Comparison of ENCODE assay signal across 22 cellular contexts in the genomic region with DNA sequence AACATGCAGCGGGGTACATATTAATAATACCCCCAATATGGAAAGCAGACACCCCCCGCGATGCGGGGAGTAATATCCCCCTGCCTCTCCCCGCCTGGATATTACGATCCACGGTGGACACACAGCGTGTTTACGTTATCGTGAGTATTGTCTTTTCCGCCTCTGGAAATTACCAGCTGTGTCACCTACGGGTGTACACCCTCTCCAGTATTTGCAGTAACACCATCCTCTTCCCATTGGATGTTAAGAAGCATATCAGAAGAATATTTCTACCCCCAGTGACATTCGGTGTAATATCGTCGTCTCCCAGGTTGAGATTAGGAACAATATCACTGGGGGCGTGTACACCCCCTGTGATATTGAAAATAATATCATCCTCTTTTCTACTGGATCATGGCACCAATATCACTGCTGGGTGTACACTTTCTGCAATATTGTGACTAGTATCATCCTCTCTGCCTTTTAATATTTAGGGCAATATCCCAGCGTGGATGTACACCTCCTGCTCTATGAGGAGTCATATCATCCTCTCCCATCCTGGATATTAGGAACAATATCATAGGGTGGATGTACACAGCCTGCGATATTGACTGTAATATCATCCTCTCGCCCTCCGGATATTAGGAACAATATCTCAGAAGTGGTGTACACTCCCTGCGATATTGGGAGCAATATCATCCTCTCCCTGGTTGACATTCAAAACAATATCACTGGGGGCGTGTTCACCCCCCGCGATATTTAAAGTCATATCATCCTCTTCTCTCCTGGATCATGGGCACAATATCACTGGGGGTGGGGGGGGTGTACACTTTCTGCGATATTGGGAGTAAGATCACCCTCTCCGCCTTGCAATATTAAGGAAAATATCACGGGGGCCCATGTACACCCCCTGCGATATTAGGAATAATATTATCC. TPM values are rescaled to one million over a fixed set of nuclear protein-coding genes. Genes with fewer than 3 reads are reported as not detected.
DNase-seq lines count a peak whose midpoint lies in the region; ATAC-seq and TF ChIP-seq lines count a peak whose summit lies in the region.
"Had no signal": no experiment of that assay in that cellular context is flagged by ENCODE, and none has a peak within 500 bp of the region (broad histone marks: within the 10 kb centered on the region; RNA-seq: fewer than 3 reads in every experiment).

No MANE protein-coding gene starts in this region.

- ATAC-seq in CD8-positive, alpha-beta T cell: peak; percentile 45
- ATAC-seq in activated B cell treated with CpG ODN at 0.5 μM for 24 hours (ENCODE audit: low read depth) (no peak), HG02798 (IDR thresholded peaks at IDR 0.05; ENCODE audit: poor library complexity, unreplicated experiment) (no peak), GM18517 (IDR thresholded peaks at IDR 0.05; ENCODE audit: unreplicated experiment) (no peak), right lobe of liver (no peak)
- ATAC-seq: GM12878, GM23338, heart left ventricle had no signal

- POLR2A ChIA-PET in activated CD4-positive, alpha-beta T cell treated with anti-CD3 and anti-CD28 coated beads, Interleukin-2, amount 10 ng/mL, durations not matched to agents 7 days and 5 days (lab: Charles Lee): no interaction called here
- POLR2A ChIA-PET in CD8-positive, alpha-beta T cell (lab: Charles Lee): no interaction called here
- POLR2A ChIA-PET in activated B cell treated with CpG ODN at 0.5 μM for 24 hours (lab: Charles Lee): no interaction called here

- H3K9me3 ChIP-seq in CD8-positive, alpha-beta T cell (ENCODE audit: low read length): no peaks in the 10 kb centered on the region
- no peaks in the 10 kb centered on the region for H3K9me3 ChIP-seq in right lobe of liver
- H3K9me3 ChIP-seq: heart left ventricle, vagina had no signal

- H3K27ac Mint-ChIP-seq in activated CD4-positive, alpha-beta T cell treated with anti-CD3 and anti-CD28 coated beads, Interleukin-2, amount 10 ng/mL, durations not matched to agents 7 days and 5 days: no peak overlapping the region
- no peak overlapping the region for H3K27ac Mint-ChIP-seq in CD8-positive, alpha-beta T cell
- H3K27ac Mint-ChIP-seq in activated B cell treated with CpG ODN at 0.5 μM for 24 hours: peak overlapping the region; percentile 20
- H3K27ac Mint-ChIP-seq: activated T-helper 2 cell treated with anti-CD3 and anti-CD28 coated beads, Interferon-gamma antibody, Interleukin-2, Interleukin-4, amounts not matched to agents 10 μg/mL and 5 μg/mL and 100 μg/mL, durations not matched to agents 14 hours and 24 hours and 36 hours; GM23338; memory B cell had no signal

- CTCF ChIA-PET in activated CD4-positive, alpha-beta T cell treated with anti-CD3 and anti-CD28 coated beads, Interleukin-2, amount 10 ng/mL, durations not matched to agents 7 days and 5 days (lab: Charles Lee): no interaction called here
- CTCF ChIA-PET in CD8-positive, alpha-beta T cell (lab: Charles Lee): interaction anchor here (0.6 kb wide), 1 partner anchor 146 kb away, joined by 3 read pairs; no protein-coding TSS in a partner anchor
- CTCF ChIA-PET in activated B cell treated with CpG ODN at 0.5 μM for 24 hours (lab: Charles Lee): interaction anchor here (1.0 kb wide), 1 partner anchor 84 kb away, joined by 4 read pairs; no protein-coding TSS in a partner anchor

- peak; percentile 53 for DNase-seq in activated CD4-positive, alpha-beta T cell treated with anti-CD3 and anti-CD28 coated beads, Interleukin-2, amount 10 ng/mL, durations not matched to agents 7 days and 5 days
- no peak for DNase-seq in activated CD4-positive, alpha-beta T cell treated with anti-CD3 and anti-CD28 coated beads, Interleukin-2, amount 50 U/mL, for 4 hours
- peak in 1 of 7 experiments; percentile 52 for DNase-seq in CD8-positive, alpha-beta T cell
- DNase-seq in activated B cell treated with CpG ODN at 0.5 μM for 24 hours: no peak
- DNase-seq in islet precursor cell: peak; percentile 29
- DNase-seq in right lobe of liver: no peak
- DNase-seq: brain microvascular endothelial cell, C1 segment of cervical spinal cord, erythroblast, heart left ventricle, MM.1S, naive B cell, NCI-H1436 treated with DMSO at 0.1 percent for 48 hours, NCI-H510A had no signal

- no peak for TF ChIP-seq POLR2A in right lobe of liver (IDR thresholded peaks at IDR 0.05)

- 72% methylated on average over 26 of the region's 28 CpGs for WGBS in right lobe of liver (ENCODE audit: insufficient coverage, low coverage, low lambda C conversion rate, missing lambda C conversion rate)

- TF ChIP-seq CTCF in CD8-positive, alpha-beta T cell (IDR thresholded peaks at IDR 0.05): no peak
- TF ChIP-seq CTCF in activated B cell treated with CpG ODN at 0.5 μM for 24 hours (IDR thresholded peaks at IDR 0.05) (no peak), right lobe of liver (IDR thresholded peaks at IDR 0.05) (no peak)

- no peaks in the 10 kb centered on the region for H3K9me3 Mint-ChIP-seq in activated CD4-positive, alpha-beta T cell treated with anti-CD3 and anti-CD28 coated beads, Interleukin-2, amount 10 ng/mL, durations not matched to agents 7 days and 5 days
- no peaks in the 10 kb centered on the region for H3K9me3 Mint-ChIP-seq in CD8-positive, alpha-beta T cell
- H3K9me3 Mint-ChIP-seq in activated B cell treated with CpG ODN at 0.5 μM for 24 hours: no peaks in the 10 kb centered on the region
- H3K9me3 Mint-ChIP-seq: activated T-helper 2 cell treated with anti-CD3 and anti-CD28 coated beads, Interferon-gamma antibody, Interleukin-2, Interleukin-4, amounts not matched to agents 10 μg/mL and 5 μg/mL and 100 μg/mL, durations not matched to agents 14 hours and 24 hours and 36 hours; GM23338; memory B cell; naive B cell had no signal

- no peaks in the 10 kb centered on the region for H3K27me3 Mint-ChIP-seq in activated CD4-positive, alpha-beta T cell treated with anti-CD3 and anti-CD28 coated beads, Interleukin-2, amount 10 ng/mL, durations not matched to agents 7 days and 5 days
- peaks cover 6% of the 10 kb centered on the region for H3K27me3 Mint-ChIP-seq in CD8-positive, alpha-beta T cell (ENCODE audit: low read depth)
- H3K27me3 Mint-ChIP-seq in activated B cell treated with CpG ODN at 0.5 μM for 24 hours: peaks cover 7% of the 10 kb centered on the region

- H3K4me1 Mint-ChIP-seq in activated CD4-positive, alpha-beta T cell treated with anti-CD3 and anti-CD28 coated beads, Interleukin-2, amount 10 ng/mL, durations not matched to agents 7 days and 5 days: no peaks in the 10 kb centered on the region
- H3K4me1 Mint-ChIP-seq in CD8-positive, alpha-beta T cell (ENCODE audit: low read depth): no peaks in the 10 kb centered on the region
- H3K4me1 Mint-ChIP-seq in activated B cell treated with CpG ODN at 0.5 μM for 24 hours: no peaks in the 10 kb centered on the region
- H3K4me1 Mint-ChIP-seq: memory B cell, naive B cell had no signal

- no peaks in the 10 kb centered on the region for H3K36me3 Mint-ChIP-seq in activated CD4-positive, alpha-beta T cell treated with anti-CD3 and anti-CD28 coated beads, Interleukin-2, amount 10 ng/mL, durations not matched to agents 7 days and 5 days (ENCODE audit: low read depth)
- no peaks in the 10 kb centered on the region for H3K36me3 Mint-ChIP-seq in CD8-positive, alpha-beta T cell
- H3K36me3 Mint-ChIP-seq in activated B cell treated with CpG ODN at 0.5 μM for 24 hours (ENCODE audit: low read depth): no peaks in the 10 kb centered on the region
- H3K36me3 Mint-ChIP-seq: memory B cell, naive B cell had no signal

- H3K36me3 ChIP-seq in CD8-positive, alpha-beta T cell (ENCODE audit: insufficient read depth, low read length): no peaks in the 10 kb centered on the region
- H3K36me3 ChIP-seq in right lobe of liver: no peaks in the 10 kb centered on the region
- H3K36me3 ChIP-seq: brain microvascular endothelial cell, heart left ventricle, vagina had no signal

- H3K4me3 ChIP-seq in CD8-positive, alpha-beta T cell (ENCODE audit: low read depth, low read length): no peak overlapping the region
- H3K4me3 ChIP-seq in right lobe of liver: no peak overlapping the region
- H3K4me3 ChIP-seq: GM12878, GM23338, heart left ventricle, smooth muscle cell, vagina had no signal

- no peak overlapping the region for H3K4me3 Mint-ChIP-seq in activated CD4-positive, alpha-beta T cell treated with anti-CD3 and anti-CD28 coated beads, Interleukin-2, amount 10 ng/mL, durations not matched to agents 7 days and 5 days
- no peak overlapping the region for H3K4me3 Mint-ChIP-seq in CD8-positive, alpha-beta T cell
- no peak overlapping the region for H3K4me3 Mint-ChIP-seq in activated B cell treated with CpG ODN at 0.5 μM for 24 hours
- H3K4me3 Mint-ChIP-seq: GM23338, memory B cell, naive B cell had no signal

- no peaks in the 10 kb centered on the region for H3K4me1 ChIP-seq in CD8-positive, alpha-beta T cell (ENCODE audit: insufficient read depth, low read length)
- no peaks in the 10 kb centered on the region for H3K4me1 ChIP-seq in right lobe of liver
- H3K4me1 ChIP-seq: heart left ventricle, vagina had no signal

- intact Hi-C loops in CD8-positive, alpha-beta T cell (cut with DNase I, micrococcal nuclease): no loop called here
- intact Hi-C loops in activated B cell treated with CpG ODN at 0.5 μM for 24 hours (cut with micrococcal nuclease) (no loop called here), right lobe of liver (cut with DNase I) (no loop called here)

- no peaks in the 10 kb centered on the region for H3K27me3 ChIP-seq in CD8-positive, alpha-beta T cell (ENCODE audit: insufficient read depth, low read length)
- H3K27me3 ChIP-seq in right lobe of liver: no peaks in the 10 kb centered on the region
- H3K27me3 ChIP-seq: brain microvascular endothelial cell, vagina had no signal

- no peak overlapping the region for H3K27ac ChIP-seq in CD8-positive, alpha-beta T cell (ENCODE audit: low read depth, low read length)
- H3K27ac ChIP-seq in right lobe of liver: no peak overlapping the region
- H3K27ac ChIP-seq: brain microvascular endothelial cell, heart left ventricle, vagina had no signal

RNA-seq across cellular contexts. Expression of a gene that starts 20.3 kb away (rescaled TPM):
- total RNA-seq in activated CD4-positive, alpha-beta T cell treated with anti-CD3 and anti-CD28 coated beads, Interleukin-2, amount 10 ng/mL, durations not matched to agents 7 days and 5 days: 1 to 10 TPM; 8.5 to 8.6 TPM
- total RNA-seq in CD8-positive, alpha-beta T cell: 10 to 100 TPM in 1 of 2 experiments, 1 to 10 TPM in 1; 9.6 to 11.2 TPM
- total RNA-seq in activated B cell treated with CpG ODN at 0.5 μM for 24 hours (353 and 376 TPM in 2 replicates), right lobe of liver (1 to 10 TPM; 1.7 to 7.3 (median 3.4) TPM)

RNA-seq across cellular contexts. Expression of a gene that starts 31.9 kb away (rescaled TPM):
- total RNA-seq in activated CD4-positive, alpha-beta T cell treated with anti-CD3 and anti-CD28 coated beads, Interleukin-2, amount 10 ng/mL, durations not matched to agents 7 days and 5 days: 10 to 100 TPM; 81.1 to 89.0 TPM
- 1 to 10 TPM in 1 of 2 experiments, under 1 TPM in 1; 0.47 to 1.2 TPM for total RNA-seq in CD8-positive, alpha-beta T cell
- total RNA-seq in activated B cell treated with CpG ODN at 0.5 μM for 24 hours (3.9 and 4.2 TPM in 2 replicates), right lobe of liver (1 to 10 TPM in 3 of 6 experiments, under 1 TPM in 2, not detected in 1; 0.39 to 1.7 (median 1.2) TPM)

Comparison
In these comparisons a context has a peak if more than half of its experiments do, and no peak if none do; other contexts are left out.
1. DNase-seq: peak in activated CD4-positive, alpha-beta T cell treated with anti-CD3 and anti-CD28 coated beads, Interleukin-2, amount 10 ng/mL, durations not matched to agents 7 days and 5 days (single experiment) and islet precursor cell (single experiment); none in activated CD4-positive, alpha-beta T cell treated with anti-CD3 and anti-CD28 coated beads, Interleukin-2, amount 50 U/mL, for 4 hours (0 of 2), activated B cell treated with CpG ODN at 0.5 μM for 24 hours (single experiment) and right lobe of liver (0 of 3).
2. RNA of a gene that starts 20.3 kb away (total RNA-seq): 353 to 376 TPM in activated B cell treated with CpG ODN at 0.5 μM for 24 hours; 9.6 to 11.2 TPM in CD8-positive, alpha-beta T cell, 8.5 to 8.6 TPM in activated CD4-positive, alpha-beta T cell treated with anti-CD3 and anti-CD28 coated beads, Interleukin-2, amount 10 ng/mL, durations not matched to agents 7 days and 5 days and 1.7 to 7.3 TPM in right lobe of liver; every median in the first group is over 10 times any median in the second.
3. RNA of a gene that starts 31.9 kb away (total RNA-seq): 81.1 to 89.0 TPM in activated CD4-positive, alpha-beta T cell treated with anti-CD3 and anti-CD28 coated beads, Interleukin-2, amount 10 ng/mL, durations not matched to agents 7 days and 5 days; 3.9 to 4.2 TPM in activated B cell treated with CpG ODN at 0.5 μM for 24 hours, 0.47 to 1.2 TPM in CD8-positive, alpha-beta T cell and 0.39 to 1.7 TPM in right lobe of liver; every median in the first group is over 10 times any median in the second.